ENCODE assay signal across 8 cellular contexts in the genomic region with DNA sequence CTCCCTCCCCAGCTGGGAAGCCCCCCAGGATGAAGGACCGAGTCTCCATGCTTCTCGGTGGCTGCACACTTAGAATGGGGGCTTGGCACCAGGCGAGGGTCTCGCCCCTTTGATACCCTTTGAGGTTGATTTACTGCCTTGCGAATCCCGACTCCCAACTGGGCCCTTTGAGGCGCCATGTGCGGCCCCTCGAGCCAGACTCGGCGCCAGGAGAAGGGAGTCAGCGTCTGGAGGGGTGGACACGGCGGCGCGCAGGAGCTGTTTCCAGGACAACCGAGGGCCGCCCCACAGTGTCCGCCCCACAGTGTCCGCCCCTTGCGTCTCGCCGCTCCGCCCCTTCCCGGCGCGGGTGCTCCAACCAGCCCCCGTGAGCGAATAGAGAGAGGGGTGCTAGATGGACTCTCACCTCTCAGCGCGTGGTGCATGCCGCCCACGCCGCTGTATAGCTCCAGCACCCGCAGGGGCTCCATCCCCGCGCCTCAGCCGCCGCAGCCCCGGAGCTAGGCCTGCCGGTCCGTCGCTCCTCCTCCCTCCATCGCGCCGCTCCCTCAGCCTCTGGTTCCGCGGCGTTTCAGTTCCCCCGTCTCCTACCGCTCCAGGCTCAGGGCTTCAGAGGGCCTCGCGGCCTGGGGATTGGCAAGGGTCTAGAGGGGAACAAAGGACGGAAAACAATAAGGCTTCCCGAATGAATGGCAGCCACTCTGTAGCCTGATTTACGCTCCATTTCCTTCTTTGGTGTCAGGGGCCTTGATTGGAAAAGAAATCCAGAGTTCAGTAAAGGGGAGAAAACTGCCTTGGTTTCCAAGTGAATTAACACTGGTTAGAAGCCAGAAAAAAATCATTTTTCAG. TPM values are rescaled to one million over a fixed set of nuclear protein-coding genes. Genes with fewer than 3 reads are reported as not detected.
DNase-seq lines count a peak whose midpoint lies in the region; ATAC-seq, FAIRE-seq and TF ChIP-seq lines count a peak whose summit lies in the region.

A gene with protein sequence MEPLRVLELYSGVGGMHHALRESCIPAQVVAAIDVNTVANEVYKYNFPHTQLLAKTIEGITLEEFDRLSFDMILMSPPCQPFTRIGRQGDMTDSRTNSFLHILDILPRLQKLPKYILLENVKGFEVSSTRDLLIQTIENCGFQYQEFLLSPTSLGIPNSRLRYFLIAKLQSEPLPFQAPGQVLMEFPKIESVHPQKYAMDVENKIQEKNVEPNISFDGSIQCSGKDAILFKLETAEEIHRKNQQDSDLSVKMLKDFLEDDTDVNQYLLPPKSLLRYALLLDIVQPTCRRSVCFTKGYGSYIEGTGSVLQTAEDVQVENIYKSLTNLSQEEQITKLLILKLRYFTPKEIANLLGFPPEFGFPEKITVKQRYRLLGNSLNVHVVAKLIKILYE (minus strand): TSS at position 508 of the 849 bp plus-strand sequence. CDS start 38 bp downstream, at position 470.

- peak within 1 kb of the TSS; percentile 66 for H3K27ac ChIP-seq in HepG2 (ENCODE audit: extremely low read length, insufficient read depth, low read length)

- TF ChIP-seq CTCF in AG09319 (IDR thresholded peaks at IDR 0.05; ENCODE audit: low read depth, low read length), result no peak
- 0 out of 2 replicates have a peak, but pooled peaks have one; percentile 15 for TF ChIP-seq CTCF in HepG2 (CRISPR knock-in tag; IDR thresholded peaks at IDR 0.05)

- peak; percentile 50; the same call in 1 of the 2 replicates for TF ChIP-seq RAD21 in HepG2 (CRISPR knock-in tag; IDR thresholded peaks at IDR 0.05)

- H3K4me2 ChIP-seq in HepG2 (ENCODE audit: low read depth, low read length), result peak within 1 kb of the TSS; percentile 83

- in situ Hi-C loops in HepG2 (cut with HindIII; ENCODE audit: extremely low pct_ligation_motif_present, low pct_unique_long_range_greater_than_20kb), result no loop called here

- no TSS peak for BruUV-seq in HepG2 (replicated peaks; lab: Mats Ljungman, UMichigan)

- H3K27me3 ChIP-seq in HepG2 (ENCODE audit: control insufficient read depth in 1 of 2, insufficient read depth in 2 of 2, low read length in 2 of 2), result no peaks in the 10 kb centered on the region; a peak in 1 of 5 replicates

- POLR2A ChIA-PET in HepG2 (lab: Yijun Ruan, JAX), result interaction anchor here (1.7 kb wide), 1 partner anchor 384 kb away, joined by 8 read pairs; a partner anchor contains a TSS

- ATAC-seq in GM18873 (IDR thresholded peaks at IDR 0.05; ENCODE audit: low FRiP score, unreplicated experiment), result peak; percentile 86
- peak; percentile 93 for ATAC-seq in HG03108 (IDR thresholded peaks at IDR 0.05; ENCODE audit: unreplicated experiment)
- ATAC-seq in HepG2, result peak; percentile 99

- DNase-seq in AG09319 (ENCODE audit: extremely low read depth, low read depth) (peak; percentile 74), NCI-H510A (lab: John Stamatoyannopoulos, UW) (peak; percentile 67), dedifferentiated amniotic fluid mesenchymal stem cell (ENCODE audit: extremely low spot score) (peak; percentile 88), HepG2 (ENCODE audit: low spot score) (peak; percentile 67)
- peak; percentile 74 for DNase-seq in activated CD4-positive, alpha-beta T cell treated with anti-CD3 and anti-CD28 coated beads, Interleukin-2, amount 50 U/mL, for 1 hour
- DNase-seq in stimulated activated CD4-positive, alpha-beta T cell treated with anti-CD3 and anti-CD28 coated beads, Interleukin-2, amount 100 ng/mL, for 4 hours (ENCODE audit: low read depth), result peak; percentile 74

- no peaks in the 10 kb centered on the region for H4K20me1 ChIP-seq in HepG2 (ENCODE audit: insufficient read depth, low read length)

- no peaks in the 10 kb centered on the region for H3K36me3 ChIP-seq in HepG2 (replicated peaks in 1 of 2; ENCODE audit: control insufficient read depth in 1 of 2, insufficient read depth in 2 of 2, low read length in 2 of 2)

- TF ChIP-seq POLR2A in HepG2 (IDR thresholded peaks at IDR 0.05; ENCODE audit: insufficient read depth in 1 of 2, low read depth in 2 of 2, low read length in 2 of 2), result 0 out of 4 replicates have a peak, but pooled peaks have one; percentile 10 to 32

- peak within 1 kb of the TSS; percentile 78 to 81 (median 81) for H3K4me3 ChIP-seq in HepG2 (replicated peaks in 1 of 3; ENCODE audit: insufficient read depth in 1 of 3, low read depth in 2 of 3, low read length in 3 of 3)

- H3K9me3 ChIP-seq in HepG2 (ENCODE audit: low read length), result no peaks in the 10 kb centered on the region

- peaks cover 32% of the 10 kb centered on the region for H3K4me1 ChIP-seq in HepG2 (ENCODE audit: insufficient read depth, low read length)

- TF ChIP-seq EP300 in HepG2 (IDR thresholded peaks at IDR 0.05; ENCODE audit: low read depth in 2 of 2, low read length in 2 of 2), result no peak
- TF ChIP-seq EP300 in HepG2 (CRISPR knock-in tag; IDR thresholded peaks at IDR 0.05; ENCODE audit: borderline replicate concordance), result no peak; the same call in 1 of the 2 replicates

- H3K79me2 ChIP-seq in HepG2 (ENCODE audit: insufficient read depth, low read length), result no peaks in the 10 kb centered on the region

- peak within 1 kb of the TSS; percentile 75 for H3K9ac ChIP-seq in HepG2 (ENCODE audit: insufficient read depth, low read depth, low read length)

- no peak for FAIRE-seq in HepG2 (lab: Jason Lieb, UNC)

- intact Hi-C loops in HepG2 (cut with micrococcal nuclease; ENCODE audit: unreplicated experiment), result loop anchor here (1.0 kb wide), 1 partner anchor 30 kb away; no protein-coding TSS in a partner anchor

- 0% methylated on average over 17 of the region's 56 CpGs for WGBS in HepG2 (ENCODE audit: low lambda C conversion rate)

- H2AFZ ChIP-seq in HepG2 (ENCODE audit: low read length), result peak within 1 kb of the TSS; percentile 98

- CTCF ChIA-PET in HepG2 (lab: Yijun Ruan, JAX; ENCODE audit: low intra/inter-chr PET ratio, low total read pairs), result no interaction called here

TF ChIP-seq in HepG2, 621 proteins besides CTCF, POLR2A, EP300 and RAD21 (continues in another document):
- TF ChIP-seq, protein P1, sequence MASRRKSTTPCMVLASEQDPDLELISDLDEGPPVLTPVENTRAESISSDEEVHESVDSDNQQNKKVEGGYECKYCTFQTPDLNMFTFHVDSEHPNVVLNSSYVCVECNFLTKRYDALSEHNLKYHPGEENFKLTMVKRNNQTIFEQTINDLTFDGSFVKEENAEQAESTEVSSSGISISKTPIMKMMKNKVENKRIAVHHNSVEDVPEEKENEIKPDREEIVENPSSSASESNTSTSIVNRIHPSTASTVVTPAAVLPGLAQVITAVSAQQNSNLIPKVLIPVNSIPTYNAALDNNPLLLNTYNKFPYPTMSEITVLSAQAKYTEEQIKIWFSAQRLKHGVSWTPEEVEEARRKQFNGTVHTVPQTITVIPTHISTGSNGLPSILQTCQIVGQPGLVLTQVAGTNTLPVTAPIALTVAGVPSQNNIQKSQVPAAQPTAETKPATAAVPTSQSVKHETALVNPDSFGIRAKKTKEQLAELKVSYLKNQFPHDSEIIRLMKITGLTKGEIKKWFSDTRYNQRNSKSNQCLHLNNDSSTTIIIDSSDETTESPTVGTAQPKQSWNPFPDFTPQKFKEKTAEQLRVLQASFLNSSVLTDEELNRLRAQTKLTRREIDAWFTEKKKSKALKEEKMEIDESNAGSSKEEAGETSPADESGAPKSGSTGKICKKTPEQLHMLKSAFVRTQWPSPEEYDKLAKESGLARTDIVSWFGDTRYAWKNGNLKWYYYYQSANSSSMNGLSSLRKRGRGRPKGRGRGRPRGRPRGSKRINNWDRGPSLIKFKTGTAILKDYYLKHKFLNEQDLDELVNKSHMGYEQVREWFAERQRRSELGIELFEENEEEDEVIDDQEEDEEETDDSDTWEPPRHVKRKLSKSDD (CRISPR knock-in tag; IDR thresholded peaks at IDR 0.05; ENCODE audit: low read depth), result 0 out of 2 replicates have a peak, but pooled peaks have one; percentile 77
- TF ChIP-seq, protein P2, sequence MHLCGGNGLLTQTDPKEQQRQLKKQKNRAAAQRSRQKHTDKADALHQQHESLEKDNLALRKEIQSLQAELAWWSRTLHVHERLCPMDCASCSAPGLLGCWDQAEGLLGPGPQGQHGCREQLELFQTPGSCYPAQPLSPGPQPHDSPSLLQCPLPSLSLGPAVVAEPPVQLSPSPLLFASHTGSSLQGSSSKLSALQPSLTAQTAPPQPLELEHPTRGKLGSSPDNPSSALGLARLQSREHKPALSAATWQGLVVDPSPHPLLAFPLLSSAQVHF (CRISPR knock-in tag; IDR thresholded peaks at IDR 0.05), result no peak; the same call in 1 of the 2 replicates
- TF ChIP-seq SETDB1 (CRISPR knock-in tag; IDR thresholded peaks at IDR 0.05; ENCODE audit: borderline replicate concordance) (peak; percentile 94), ZNF569 (CRISPR knock-in tag; IDR thresholded peaks at IDR 0.05; ENCODE audit: borderline replicate concordance) (no peak), KLF11 (CRISPR knock-in tag; IDR thresholded peaks at IDR 0.05) (peak; percentile 67; the same call in 1 of the 2 replicates)

RNA-seq across cellular contexts. Expression of the gene that starts here (rescaled TPM):
- 3.0 and 6.1 TPM in 2 replicates for total RNA-seq in HepG2 (2016; rRNA removed; fragmentation: Illumina TruSeq; extraction: Trizol)
- 4.0 and 4.8 TPM in 2 replicates for total RNA-seq in HepG2 (2016; cell fraction: cytosol; rRNA removed; fragmentation: Illumina TruSeq; extraction: Trizol; ENCODE audit: low read depth)
- 2.6 and 3.6 TPM in 2 replicates for total RNA-seq in HepG2 (2016; cell fraction: insoluble cytoplasmic fraction; rRNA removed; fragmentation: Illumina TruSeq; extraction: Trizol)
- total RNA-seq in HepG2 (2016; cell fraction: membrane; rRNA removed; fragmentation: Illumina TruSeq; extraction: Trizol), result 1.7 and 2.1 TPM in 2 replicates
- total RNA-seq in HepG2 (2016; cell fraction: nucleus; rRNA removed; fragmentation: Illumina TruSeq; extraction: Trizol), result 3.6 and 5.3 TPM in 2 replicates
- 1.3 and 2.0 TPM in 2 replicates for polyA plus RNA-seq in HepG2 (2011; rRNA removed)
- polyA plus RNA-seq in HepG2 (2011; cell fraction: cytosol; rRNA removed), result 0.54 and 6.3 TPM in 2 replicates
- 1.00 and 1.2 TPM in 2 replicates for polyA plus RNA-seq in HepG2 (2011; cell fraction: nucleus; rRNA removed)
- polyA plus RNA-seq in HepG2 (2012), result 0.95 and 1.5 TPM in 2 replicates
- polyA plus RNA-seq in HepG2 (2016; cell fraction: cytosol; fragmentation: Illumina TruSeq; extraction: Trizol; ENCODE audit: low read depth), result 0.96 and 1.3 TPM in 2 replicates
- 5.6 and 6.4 TPM in 2 replicates for polyA plus RNA-seq in HepG2 (2016; cell fraction: insoluble cytoplasmic fraction; fragmentation: Illumina TruSeq; extraction: Trizol; ENCODE audit: low read depth)
- polyA plus RNA-seq in HepG2 (2016; cell fraction: membrane; fragmentation: Illumina TruSeq; extraction: Trizol; ENCODE audit: low read depth), result 0.78 and 1.4 TPM in 2 replicates
- polyA plus RNA-seq in HepG2 (2016; cell fraction: nucleus; fragmentation: Illumina TruSeq; extraction: Trizol; ENCODE audit: insufficient read depth, low read depth), result 3.1 and 4.0 TPM in 2 replicates
- 1.6 and 2.9 TPM in 2 replicates for polyA minus RNA-seq in HepG2 (2011; rRNA and poly(A)+ RNA removed; ENCODE audit: low replicate concordance)
- polyA minus RNA-seq in HepG2 (2011; cell fraction: cytosol; rRNA and poly(A)+ RNA removed), result 1.6 and 2.6 TPM in 2 replicates
- polyA minus RNA-seq in HepG2 (2011; cell fraction: nucleus; rRNA and poly(A)+ RNA removed), result 8.4 and 10.6 TPM in 2 replicates

Comparison
In these comparisons a context has a peak if more than half of its experiments do, and no peak if none do; other contexts are left out.
1. Peak in every context shown above with its lines: DNase-seq, ATAC-seq, H3K4me3 ChIP-seq and H3K27ac ChIP-seq.